ENCODE assay signal across 21 cellular contexts in genomic region chr5:77839691-77840090, GRCh38.
A peak's percentile ranks its signal among the peaks of the same experiment; 100 is the strongest.
DNase-seq lines count a peak whose midpoint lies in the region; FAIRE-seq and TF ChIP-seq lines count a peak whose summit lies in the region.
"Had no signal": no experiment of that assay in that cellular context is flagged by ENCODE, and none has a peak within 500 bp of the region (broad histone marks: within the 10 kb centered on the region; RNA-seq: fewer than 3 reads in every experiment).

No MANE protein-coding gene starts in this region.

- H3K27me3 ChIP-seq in bronchial epithelial cell (ENCODE audit: control insufficient read depth, insufficient read depth, low read length), result peaks cover 10% of the 10 kb centered on the region
- H3K27me3 ChIP-seq in esophagus muscularis mucosa, result peaks cover 0 to 4% (median 0%) of the 10 kb centered on the region in 4 donors
- H3K27me3 ChIP-seq in SJCRH30, result no peaks in the 10 kb centered on the region
- H3K27me3 ChIP-seq: BE2C had no signal

- no peak for TF ChIP-seq CTCF in bronchial epithelial cell (IDR thresholded peaks at IDR 0.05; ENCODE audit: insufficient read depth, low read length, severe bottlenecking)
- TF ChIP-seq CTCF in esophagus muscularis mucosa (IDR thresholded peaks at IDR 0.05), result no peak

- H3K27ac ChIP-seq in esophagus muscularis mucosa (replicated peaks in 1 of 4) (no peak overlapping the region), SJCRH30 (no peak overlapping the region)
- H3K27ac ChIP-seq: BLaER1 had no signal

- no peak for TF ChIP-seq POLR2A in GM12891 (IDR thresholded peaks at IDR 0.05; ENCODE audit: low read depth, low read length)
- no peak for TF ChIP-seq POLR2A in esophagus muscularis mucosa (IDR thresholded peaks at IDR 0.05; ENCODE audit: low read depth)

- WGBS in esophagus muscularis mucosa, result 94% methylated on average over 3 of the region's 3 CpGs

- intact Hi-C loops in esophagus muscularis mucosa (cut with DNase I), result loop anchor here (5.0 kb wide), 1 partner anchor 187 kb away; no protein-coding TSS in a partner anchor

- FAIRE-seq in GM12891 (lab: Jason Lieb, UNC), result peak; percentile 9
- peak; percentile 40 for FAIRE-seq in bronchial epithelial cell (lab: Jason Lieb, UNC)
- FAIRE-seq: A204.1, D721Med, G401.6, GM12892, GM18507 had no signal

- no peaks in the 10 kb centered on the region for H3K36me3 ChIP-seq in bronchial epithelial cell (ENCODE audit: control insufficient read depth, insufficient read depth, low read length)
- H3K36me3 ChIP-seq in esophagus muscularis mucosa, result no peaks in the 10 kb centered on the region
- no peaks in the 10 kb centered on the region for H3K36me3 ChIP-seq in SJCRH30
- H3K36me3 ChIP-seq: BE2C, BLaER1 had no signal

- DNase-seq in GM12891 (ENCODE audit: insufficient read length, low spot score) (no peak), bronchial epithelial cell (ENCODE audit: low read depth) (no peak), esophagus muscularis mucosa (ENCODE audit: extremely low spot score) (peak; percentile 78), NCI-H748 (lab: John Stamatoyannopoulos, UW; ENCODE audit: unreplicated experiment) (no peak), SJCRH30 (no peak)
- DNase-seq: 8988T; ACHN; BE2C; C1 segment of cervical spinal cord; Caco-2; Calu3; CD4-positive, alpha-beta memory T cell; CD4-positive, CD25-positive, alpha-beta regulatory T cell; DMS79 treated with DMSO at 0.1 percent for 48 hours; GF-D8 had no signal

- H3K9me3 ChIP-seq in esophagus muscularis mucosa (no peaks in the 10 kb centered on the region), SJCRH30 (replicated peaks) (no peaks in the 10 kb centered on the region; the same call in 1 of the 2 replicates)
- H3K9me3 ChIP-seq: BE2C, BLaER1, Caco-2 had no signal

- H3K4me1 ChIP-seq in esophagus muscularis mucosa (peaks cover 5 to 13% (median 12%) of the 10 kb centered on the region in 4 donors), SJCRH30 (peaks cover 14% of the 10 kb centered on the region)
- H3K4me1 ChIP-seq: BE2C, Caco-2 had no signal

- H3K4me3 ChIP-seq in bronchial epithelial cell (ENCODE audit: low read depth, low read length) (no peak overlapping the region), esophagus muscularis mucosa (no peak overlapping the region), SJCRH30 (no peak overlapping the region)
- H3K4me3 ChIP-seq: BLaER1 had no signal

- TF ChIP-seq EP300 in esophagus muscularis mucosa (IDR thresholded peaks at IDR 0.05), result no peak

TF ChIP-seq in GM12891, 5 proteins besides CTCF, POLR2A, EP300 and RAD21:
- TF ChIP-seq POLR2AphosphoS5 (IDR thresholded peaks at IDR 0.05; ENCODE audit: low read depth, low read length) (no peak), TAF1 (IDR thresholded peaks at IDR 0.05; ENCODE audit: low read depth, low read length) (no peak), SPI1 (IDR thresholded peaks at IDR 0.05; ENCODE audit: low read depth, low read length) (no peak), POU2F2 (IDR thresholded peaks at IDR 0.05; ENCODE audit: low read depth, low read length) (no peak), PAX5 (IDR thresholded peaks at IDR 0.05; ENCODE audit: insufficient read depth, low read length, severe bottlenecking) (no peak)
TF ChIP-seq in GM12891: peak in this region for 0.
